Comparison of ENCODE assay signal across 21 cellular contexts in genomic region chr5:179824745-179825112, GRCh38. TPM values are rescaled to one million over a fixed set of nuclear protein-coding genes. Genes with fewer than 3 reads are reported as not detected.
DNase-seq lines count a peak whose midpoint lies in the region; ATAC-seq and TF ChIP-seq lines count a peak whose summit lies in the region.
"Had no signal": no experiment of that assay in that cellular context is flagged by ENCODE, and none has a peak within 500 bp of the region (broad histone marks: within the 10 kb centered on the region; RNA-seq: fewer than 3 reads in every experiment).

No MANE protein-coding gene starts in this region.

- POLR2A ChIA-PET in SK-N-SH (lab: Yijun Ruan, JAX): no interaction called here
- POLR2A ChIA-PET in activated CD8-positive, alpha-beta T cell treated with anti-CD3 and anti-CD28 coated beads for 36 hours (lab: Charles Lee): interaction anchor here (0.8 kb wide), 1 partner anchor 23 kb away, joined by 3 read pairs; no protein-coding TSS in a partner anchor

- peaks cover 14% of the 10 kb centered on the region for H3F3A ChIP-seq in SK-N-SH (replicated peaks; ENCODE audit: insufficient read depth)

- no peak for TF ChIP-seq CTCF in SK-N-SH (IDR thresholded peaks at IDR 0.05)
- TF ChIP-seq CTCF in activated CD8-positive, alpha-beta T cell treated with anti-CD3 and anti-CD28 coated beads for 36 hours (IDR thresholded peaks at IDR 0.05): no peak
- no peak for TF ChIP-seq CTCF in foreskin fibroblast (IDR thresholded peaks at IDR 0.05; ENCODE audit: low read depth, low read length)

- H3K9me3 Mint-ChIP-seq in activated CD8-positive, alpha-beta T cell treated with anti-CD3 and anti-CD28 coated beads for 36 hours: no peaks in the 10 kb centered on the region
- no peaks in the 10 kb centered on the region for H3K9me3 Mint-ChIP-seq in stimulated activated memory B cell treated with anti-CD40 and anti-IgM and Interleukin-4, amounts not matched to agents 10 μg/mL and 1 μg/mL and 100 μg/mL, for 72 hours
- H3K9me3 Mint-ChIP-seq: CD8-positive, alpha-beta T cell; stimulated activated naive CD8-positive, alpha-beta T cell treated with anti-CD3 and anti-CD28 coated beads, Interleukin-15, amount 100 ng/mL, for 72 hours had no signal

- H3K79me2 ChIP-seq in SK-N-SH (ENCODE audit: insufficient read depth): peaks cover 83% of the 10 kb centered on the region

- CTCF ChIA-PET in SK-N-SH (lab: Yijun Ruan, JAX): interaction anchor here (2.0 kb wide), 1 partner anchor 22 kb away, joined by 5 read pairs; no protein-coding TSS in a partner anchor
- CTCF ChIA-PET in activated CD8-positive, alpha-beta T cell treated with anti-CD3 and anti-CD28 coated beads for 36 hours (lab: Charles Lee): no interaction called here

- no peak overlapping the region for H3K27ac ChIP-seq in SK-N-SH (ENCODE audit: low read depth in 2 of 2, low read length in 1 of 2)
- H3K27ac ChIP-seq: 22Rv1, body of pancreas, SJSA1 had no signal

- peaks cover 47% of the 10 kb centered on the region for H3K4me1 Mint-ChIP-seq in activated CD8-positive, alpha-beta T cell treated with anti-CD3 and anti-CD28 coated beads for 36 hours (ENCODE audit: low read depth)
- peaks cover 57% of the 10 kb centered on the region for H3K4me1 Mint-ChIP-seq in stimulated activated memory B cell treated with anti-CD40 and anti-IgM and Interleukin-4, amounts not matched to agents 10 μg/mL and 1 μg/mL and 100 μg/mL, for 72 hours

- TF ChIP-seq EP300 in SK-N-SH (IDR thresholded peaks at IDR 0.05; ENCODE audit: borderline replicate concordance in 1 of 2, low read depth in 1 of 2, low read length in 1 of 2): no peak

- peaks cover 75% of the 10 kb centered on the region for H4K20me1 ChIP-seq in SK-N-SH (ENCODE audit: insufficient read depth)

- H3K9ac ChIP-seq in SK-N-SH: no peak overlapping the region

- DNase-seq in SK-N-SH (peak; percentile 8), foreskin fibroblast (no peak)
- DNase-seq in activated CD8-positive, alpha-beta T cell treated with anti-CD3 and anti-CD28 coated beads for 36 hours: no peak
- DNase-seq: activated CD4-positive, alpha-beta T cell treated with anti-CD3 and anti-CD28 coated beads, Interleukin-2, amount 50 U/mL, for 48 hours; activated effector memory CD4-positive, alpha-beta T cell treated with Interleukin-2 at 50 U/mL for 16 hours; body of pancreas; effector CD8-positive, alpha-beta T cell; foreskin melanocyte; NCI-H146; nucleus accumbens; stimulated activated naive CD8-positive, alpha-beta T cell treated with anti-CD3 and anti-CD28 coated beads, Interleukin-15, amount 100 ng/mL, for 72 hours had no signal

- H3K9me3 ChIP-seq in SK-N-SH: no peaks in the 10 kb centered on the region
- H3K9me3 ChIP-seq: body of pancreas, SJSA1 had no signal

- peaks cover 58 to 65% of the 10 kb centered on the region in 2 experiments for H3K36me3 ChIP-seq in SK-N-SH (replicated peaks in 1 of 2; ENCODE audit: control insufficient read depth in 1 of 2, insufficient read depth in 2 of 2, low read length in 1 of 2)

- H3K4me2 ChIP-seq in SK-N-SH: peak overlapping the region; percentile 75; the same call in 1 of the 2 replicates

- H3K4me3 ChIP-seq in SK-N-SH (ENCODE audit: low read depth in 2 of 2, low read length in 1 of 2): no peak overlapping the region
- peak overlapping the region; percentile 79 to 98 for H3K4me3 ChIP-seq in foreskin fibroblast (ENCODE audit: low read depth in 1 of 2, low read length in 2 of 2)
- H3K4me3 ChIP-seq: body of pancreas, SJSA1, skin epidermis had no signal

- ATAC-seq in SK-N-SH treated with all-trans-retinoic acid at 6 μM for 48 hours (no peak), HG03280 (IDR thresholded peaks at IDR 0.05; ENCODE audit: unreplicated experiment) (no peak), HG03097 (IDR thresholded peaks at IDR 0.05; ENCODE audit: low FRiP score, unreplicated experiment) (no peak), GM21423 (IDR thresholded peaks at IDR 0.05; ENCODE audit: unreplicated experiment) (no peak)
- ATAC-seq in activated CD8-positive, alpha-beta T cell treated with anti-CD3 and anti-CD28 coated beads for 36 hours: no peak
- ATAC-seq in stimulated activated memory B cell treated with anti-CD40 and anti-IgM and Interleukin-4, amounts not matched to agents 10 μg/mL and 1 μg/mL and 100 μg/mL, for 72 hours: no peak
- ATAC-seq: body of pancreas; CD8-positive, alpha-beta T cell; stimulated activated naive CD8-positive, alpha-beta T cell treated with anti-CD3 and anti-CD28 coated beads, Interleukin-15, amount 100 ng/mL, for 72 hours had no signal

- H3K27ac Mint-ChIP-seq in activated CD8-positive, alpha-beta T cell treated with anti-CD3 and anti-CD28 coated beads for 36 hours: peak overlapping the region; percentile 3
- H3K27ac Mint-ChIP-seq in stimulated activated memory B cell treated with anti-CD40 and anti-IgM and Interleukin-4, amounts not matched to agents 10 μg/mL and 1 μg/mL and 100 μg/mL, for 72 hours: peak overlapping the region; percentile 5
- H3K27ac Mint-ChIP-seq: CD8-positive, alpha-beta T cell had no signal

- H3K4me3 Mint-ChIP-seq in activated CD8-positive, alpha-beta T cell treated with anti-CD3 and anti-CD28 coated beads for 36 hours: no peak overlapping the region
- H3K4me3 Mint-ChIP-seq in stimulated activated memory B cell treated with anti-CD40 and anti-IgM and Interleukin-4, amounts not matched to agents 10 μg/mL and 1 μg/mL and 100 μg/mL, for 72 hours: no peak overlapping the region
- H3K4me3 Mint-ChIP-seq: CD8-positive, alpha-beta T cell had no signal

- 88% methylated on average over 3 of the region's 3 CpGs for WGBS in SK-N-SH (ENCODE audit: low lambda C conversion rate)

- H3K4me1 ChIP-seq in SK-N-SH (ENCODE audit: control insufficient read depth in 1 of 2, insufficient read depth in 2 of 2, low read depth in 1 of 2, low read length in 1 of 2): peaks cover 16 to 21% of the 10 kb centered on the region in 2 experiments

- no peaks in the 10 kb centered on the region for H3K9me2 ChIP-seq in SK-N-SH

- no peaks in the 10 kb centered on the region for H3K27me3 ChIP-seq in SK-N-SH (ENCODE audit: insufficient read depth)
- H3K27me3 ChIP-seq: body of pancreas, SJSA1 had no signal

- H3K36me3 Mint-ChIP-seq in activated CD8-positive, alpha-beta T cell treated with anti-CD3 and anti-CD28 coated beads for 36 hours (ENCODE audit: low read depth): peaks cover 56% of the 10 kb centered on the region
- H3K36me3 Mint-ChIP-seq in stimulated activated memory B cell treated with anti-CD40 and anti-IgM and Interleukin-4, amounts not matched to agents 10 μg/mL and 1 μg/mL and 100 μg/mL, for 72 hours: peaks cover 79% of the 10 kb centered on the region

- no peaks in the 10 kb centered on the region for H3K27me3 Mint-ChIP-seq in activated CD8-positive, alpha-beta T cell treated with anti-CD3 and anti-CD28 coated beads for 36 hours
- no peaks in the 10 kb centered on the region for H3K27me3 Mint-ChIP-seq in stimulated activated memory B cell treated with anti-CD40 and anti-IgM and Interleukin-4, amounts not matched to agents 10 μg/mL and 1 μg/mL and 100 μg/mL, for 72 hours
- H3K27me3 Mint-ChIP-seq: stimulated activated naive CD8-positive, alpha-beta T cell treated with anti-CD3 and anti-CD28 coated beads, Interleukin-15, amount 100 ng/mL, for 72 hours had no signal

- TF ChIP-seq RAD21 in SK-N-SH (IDR thresholded peaks at IDR 0.05; ENCODE audit: low read length): no peak

- no peak overlapping the region for H2AFZ ChIP-seq in SK-N-SH (ENCODE audit: low read depth)

- intact Hi-C loops in activated CD8-positive, alpha-beta T cell treated with anti-CD3 and anti-CD28 coated beads for 36 hours (cut with micrococcal nuclease): no loop called here

TF ChIP-seq in SK-N-SH treated with all-trans-retinoic acid at 6 μM for 48 hours, 23 proteins besides CTCF, POLR2A, EP300 and RAD21 (continues in another document):
- TF ChIP-seq ZC3H10 (CRISPR knock-in tag; IDR thresholded peaks at IDR 0.05) (no peak), BACH2 (CRISPR knock-in tag; IDR thresholded peaks at IDR 0.05; ENCODE audit: borderline replicate concordance) (no peak), ZNF70 (CRISPR knock-in tag; IDR thresholded peaks at IDR 0.05) (no peak), POU6F1 (CRISPR knock-in tag; IDR thresholded peaks at IDR 0.05; ENCODE audit: borderline replicate concordance, low read depth) (no peak), GLIS3 (CRISPR knock-in tag; IDR thresholded peaks at IDR 0.05) (no peak), ZFP3 (CRISPR knock-in tag; IDR thresholded peaks at IDR 0.05) (no peak)

RNA-seq across cellular contexts. Expression of gene SQSTM1, which starts 4.0 kb away (rescaled TPM):
- 181 and 185 TPM in 2 replicates for polyA plus RNA-seq in SK-N-SH (2012; rRNA removed)
- 98.5 and 121 TPM in 2 replicates for polyA plus RNA-seq in SK-N-SH (2012; cell fraction: cytosol; rRNA removed)
- 413 and 442 TPM in 2 replicates for polyA plus RNA-seq in SK-N-SH (2012; cell fraction: nucleus; rRNA removed)
- total RNA-seq in activated CD8-positive, alpha-beta T cell treated with anti-CD3 and anti-CD28 coated beads for 36 hours: 100 to 1,000 TPM; 105 to 123 TPM

RNA-seq across cellular contexts. Expression of gene MGAT4B, which starts 18.1 kb away (rescaled TPM):
- 174 and 190 TPM in 2 replicates for polyA plus RNA-seq in SK-N-SH (2012; rRNA removed)
- 120 and 170 TPM in 2 replicates for polyA plus RNA-seq in SK-N-SH (2012; cell fraction: cytosol; rRNA removed)
- polyA plus RNA-seq in SK-N-SH (2012; cell fraction: nucleus; rRNA removed): 434 and 545 TPM in 2 replicates
- total RNA-seq in activated CD8-positive, alpha-beta T cell treated with anti-CD3 and anti-CD28 coated beads for 36 hours: 10 to 100 TPM; 62.8 to 65.9 TPM

RNA-seq across cellular contexts. Expression of gene LTC4S, which starts 30.9 kb away (rescaled TPM):
- 0.34 and 0.43 TPM in 2 replicates for polyA plus RNA-seq in SK-N-SH (2012; rRNA removed)
- polyA plus RNA-seq in SK-N-SH (2012; cell fraction: cytosol; rRNA removed): 0.14 TPM in 1 of 2 replicates, not detected in the other
- polyA plus RNA-seq in SK-N-SH (2012; cell fraction: nucleus; rRNA removed): 0.67 and 0.75 TPM in 2 replicates
- 1 to 10 TPM in 1 of 2 experiments, not detected in 1; 1.3 TPM for total RNA-seq in activated CD8-positive, alpha-beta T cell treated with anti-CD3 and anti-CD28 coated beads for 36 hours
- total RNA-seq: LHCN-M2 had no signal

RNA-seq across cellular contexts. Expression of gene MRNIP, which starts 33.9 kb away (rescaled TPM):
- 32.8 and 34.9 TPM in 2 replicates for polyA plus RNA-seq in SK-N-SH (2012; rRNA removed)
- polyA plus RNA-seq in SK-N-SH (2012; cell fraction: cytosol; rRNA removed): 12.4 and 13.7 TPM in 2 replicates
- 283 and 329 TPM in 2 replicates for polyA plus RNA-seq in SK-N-SH (2012; cell fraction: nucleus; rRNA removed)
- total RNA-seq in activated CD8-positive, alpha-beta T cell treated with anti-CD3 and anti-CD28 coated beads for 36 hours: 10 to 100 TPM; 19.8 to 21.5 TPM

Comparison
In these comparisons a context has a peak if more than half of its experiments do, and no peak if none do; other contexts are left out.
1. H3K4me3 ChIP-seq: peak in foreskin fibroblast (2 of 2); none in SK-N-SH (0 of 2).